8 cellular contexts compared by ENCODE assay signal in the genomic region with DNA sequence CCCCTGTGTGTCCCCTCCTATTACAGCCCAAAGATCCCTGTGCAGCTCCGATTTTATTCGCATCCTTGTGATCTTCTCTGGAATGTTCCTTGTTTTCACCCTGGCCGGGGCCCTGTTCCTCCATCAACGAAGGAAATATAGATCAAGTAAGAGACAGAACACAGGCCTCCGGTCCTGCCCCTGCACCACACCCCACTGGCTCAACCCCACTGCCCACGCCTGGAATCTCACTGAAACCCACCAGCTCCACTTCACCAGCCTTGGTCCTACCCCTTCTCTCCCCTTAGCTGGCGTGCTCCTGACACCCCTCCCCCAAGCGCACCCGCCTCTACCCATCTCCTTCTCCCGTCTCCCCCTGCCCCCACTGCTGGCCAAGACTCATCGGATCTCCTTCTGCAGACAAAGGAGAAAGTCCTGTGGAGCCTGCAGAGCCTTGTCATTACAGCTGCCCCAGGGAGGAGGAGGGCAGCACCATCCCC. TPM values are rescaled to one million over a fixed set of nuclear protein-coding genes. Genes with fewer than 3 reads are reported as not detected.
A peak's percentile ranks its signal among the peaks of the same experiment; 100 is the strongest.
DNase-seq lines count a peak whose midpoint lies in the region; ATAC-seq and TF ChIP-seq lines count a peak whose summit lies in the region.

No MANE protein-coding gene starts in this region.

- H3K4me3 ChIP-seq in OCI-LY1 (ENCODE audit: low read depth, low read length, poor library complexity, severe bottlenecking) (peak overlapping the region; percentile 57), endodermal cell (ENCODE audit: low read length) (peak overlapping the region; percentile 33)

- H3K27ac Mint-ChIP-seq in endodermal cell = peak overlapping the region; percentile 86
- H3K27ac Mint-ChIP-seq in natural killer cell treated with Interleukin-12 subunit alpha and Interleukin-12 subunit beta and Interleukin-15 and Interleukin-18, amount 100 ng/mL, for 72 hours = peak overlapping the region; percentile 100

- DNase-seq in endodermal cell = peak; percentile 88
- DNase-seq in natural killer cell treated with Interleukin-12 subunit alpha and Interleukin-12 subunit beta and Interleukin-15 and Interleukin-18, amount 100 ng/mL, for 72 hours (ENCODE audit: low spot score) = no peak
- no peak for DNase-seq in cerebellar nuclear complex (lab: John Stamatoyannopoulos, UW)
- DNase-seq in NCI-H69 (lab: John Stamatoyannopoulos, UW) = no peak

- peaks cover 59% of the 10 kb centered on the region; the same call in 1 of the 2 replicates for H3K36me3 ChIP-seq in OCI-LY1 (ENCODE audit: insufficient read depth, low read length)
- H3K36me3 ChIP-seq in endodermal cell (ENCODE audit: control insufficient read depth, insufficient read depth, low read length) = no peaks in the 10 kb centered on the region

- H3K36me3 Mint-ChIP-seq in endodermal cell (ENCODE audit: low read depth) = no peaks in the 10 kb centered on the region
- H3K36me3 Mint-ChIP-seq in natural killer cell treated with Interleukin-12 subunit alpha and Interleukin-12 subunit beta and Interleukin-15 and Interleukin-18, amount 100 ng/mL, for 72 hours = peaks cover 11% of the 10 kb centered on the region

- H3K9me3 ChIP-seq in OCI-LY1 (ENCODE audit: low read length) (no peaks in the 10 kb centered on the region), endodermal cell (ENCODE audit: control insufficient read depth, low read length) (no peaks in the 10 kb centered on the region)

- H3K4me2 ChIP-seq in OCI-LY1 (ENCODE audit: low read length) = peak overlapping the region; percentile 68

- H3K27me3 ChIP-seq in OCI-LY1 (ENCODE audit: insufficient read depth, low read length) (no peaks in the 10 kb centered on the region), endodermal cell (ENCODE audit: control insufficient read depth, insufficient read depth, low read length, poor library complexity, severe bottlenecking) (no peaks in the 10 kb centered on the region)

- WGBS in endodermal cell (ENCODE audit: insufficient coverage in 1 of 2, insufficient read length in 1 of 2), 2 experiments = 32 to 43% methylated on average over 5 to 11 of the region's 11 CpGs

- peaks cover 33% of the 10 kb centered on the region for H3K4me1 Mint-ChIP-seq in endodermal cell
- H3K4me1 Mint-ChIP-seq in natural killer cell treated with Interleukin-12 subunit alpha and Interleukin-12 subunit beta and Interleukin-15 and Interleukin-18, amount 100 ng/mL, for 72 hours (ENCODE audit: low read depth in 2 of 2) = peaks cover 34 to 38% of the 10 kb centered on the region in 2 donors

- H3K4me1 ChIP-seq in OCI-LY1 (ENCODE audit: insufficient read depth, low read length, severe bottlenecking) (peaks cover 63% of the 10 kb centered on the region), endodermal cell (ENCODE audit: control insufficient read depth, insufficient read depth, low read length) (peaks cover 16% of the 10 kb centered on the region)

- peaks cover under 1% of the 10 kb centered on the region; the same call in 1 of the 2 replicates for H3K79me2 ChIP-seq in OCI-LY1 (ENCODE audit: insufficient read depth, low read length)

- H3F3A ChIP-seq in OCI-LY1 (ENCODE audit: insufficient read depth, low read length) = no peaks in the 10 kb centered on the region

- no peaks in the 10 kb centered on the region for H3K9me2 ChIP-seq in OCI-LY1 (ENCODE audit: low read depth, low read length)

- TF ChIP-seq CTCF in C4-2B (conservative IDR thresholded peaks at IDR 0.05) (no peak), OCI-LY1 (IDR thresholded peaks at IDR 0.05; ENCODE audit: low read length) (no peak), endodermal cell (conservative IDR thresholded peaks at IDR 0.05) (no peak)

- no peaks in the 10 kb centered on the region for H4K20me1 ChIP-seq in OCI-LY1 (ENCODE audit: insufficient read depth, low read length)

- H3K4me3 Mint-ChIP-seq in endodermal cell = peak overlapping the region; percentile 45
- peak overlapping the region; percentile 100 for H3K4me3 Mint-ChIP-seq in natural killer cell treated with Interleukin-12 subunit alpha and Interleukin-12 subunit beta and Interleukin-15 and Interleukin-18, amount 100 ng/mL, for 72 hours

- no peaks in the 10 kb centered on the region for H3K9me3 Mint-ChIP-seq in endodermal cell
- H3K9me3 Mint-ChIP-seq in natural killer cell treated with Interleukin-12 subunit alpha and Interleukin-12 subunit beta and Interleukin-15 and Interleukin-18, amount 100 ng/mL, for 72 hours = no peaks in the 10 kb centered on the region

- H2AFZ ChIP-seq in OCI-LY1 (ENCODE audit: low read length) = no peak overlapping the region

- no peaks in the 10 kb centered on the region for H3K27me3 Mint-ChIP-seq in endodermal cell (ENCODE audit: insufficient read depth)
- H3K27me3 Mint-ChIP-seq in natural killer cell treated with Interleukin-12 subunit alpha and Interleukin-12 subunit beta and Interleukin-15 and Interleukin-18, amount 100 ng/mL, for 72 hours = no peaks in the 10 kb centered on the region

- H3K9ac ChIP-seq in OCI-LY1 (ENCODE audit: low read length) = peak overlapping the region; percentile 74
- H3K9ac ChIP-seq in endodermal cell (ENCODE audit: extremely low read depth, low read length, poor library complexity, severe bottlenecking) = no peak overlapping the region

- peak; percentile 1 to 9 for ATAC-seq in natural killer cell treated with Interleukin-12 subunit alpha and Interleukin-12 subunit beta and Interleukin-15 and Interleukin-18, amount 100 ng/mL, for 72 hours
- no peak for ATAC-seq in HG03108 (IDR thresholded peaks at IDR 0.05; ENCODE audit: unreplicated experiment)
- ATAC-seq in GM21423 (IDR thresholded peaks at IDR 0.05; ENCODE audit: unreplicated experiment) = no peak

- H3K27ac ChIP-seq in C4-2B = peak overlapping the region; percentile 93
- H3K27ac ChIP-seq in OCI-LY1 (ENCODE audit: low read depth, low read length, poor library complexity, severe bottlenecking) = peak overlapping the region; percentile 99
- peak overlapping the region; percentile 82 for H3K27ac ChIP-seq in endodermal cell (ENCODE audit: low read depth, low read length)

RNA-seq across cellular contexts. Expression of a gene that starts 0.9 kb away (rescaled TPM):
- 1 to 10 TPM in 1 of 2 donors, under 1 TPM in 1; 0.55 to 1.4 TPM for total RNA-seq in endodermal cell
- 0.46 TPM for polyA plus RNA-seq in endodermal cell (2013, experiment 1 of 2)
- polyA plus RNA-seq in endodermal cell (2013, experiment 2 of 2) = 0.41 TPM
- total RNA-seq in natural killer cell treated with Interleukin-12 subunit alpha and Interleukin-12 subunit beta and Interleukin-15 and Interleukin-18, amount 100 ng/mL, for 72 hours = 10 to 100 TPM; 24.6 to 26.3 TPM

RNA-seq across cellular contexts. Expression of a gene that starts 6.2 kb away (rescaled TPM):
- total RNA-seq in endodermal cell = under 1 TPM in 1 of 2 donors, not detected in 1; 0.44 TPM
- polyA plus RNA-seq in endodermal cell (2013, experiment 1 of 2) = not detected
- polyA plus RNA-seq in endodermal cell (2013, experiment 2 of 2) = not detected
- 1 to 10 TPM; 2.1 to 2.2 TPM for total RNA-seq in natural killer cell treated with Interleukin-12 subunit alpha and Interleukin-12 subunit beta and Interleukin-15 and Interleukin-18, amount 100 ng/mL, for 72 hours

RNA-seq across cellular contexts. Expression of a gene that starts 19.6 kb away (rescaled TPM):
- 10 to 100 TPM in 1 of 2 donors, 1 to 10 TPM in 1; 5.6 to 17.8 TPM for total RNA-seq in endodermal cell
- 15.1 TPM for polyA plus RNA-seq in endodermal cell (2013, experiment 1 of 2)
- 12.9 TPM for polyA plus RNA-seq in endodermal cell (2013, experiment 2 of 2)
- total RNA-seq in natural killer cell treated with Interleukin-12 subunit alpha and Interleukin-12 subunit beta and Interleukin-15 and Interleukin-18, amount 100 ng/mL, for 72 hours = 10 to 100 TPM; 24.1 to 36.8 TPM

RNA-seq across cellular contexts. Expression of a gene that starts 42.2 kb away (rescaled TPM):
- 100 to 1,000 TPM; 196 to 450 TPM for total RNA-seq in endodermal cell
- 216 TPM for polyA plus RNA-seq in endodermal cell (2013, experiment 1 of 2)
- 234 TPM for polyA plus RNA-seq in endodermal cell (2013, experiment 2 of 2)
- total RNA-seq in natural killer cell treated with Interleukin-12 subunit alpha and Interleukin-12 subunit beta and Interleukin-15 and Interleukin-18, amount 100 ng/mL, for 72 hours = 100 to 1,000 TPM; 200 to 217 TPM

RNA-seq across cellular contexts. Expression of a gene that starts 43.0 kb away (rescaled TPM):
- 100 to 1,000 TPM in 1 of 2 donors, 10 to 100 TPM in 1; 90.3 to 150 TPM for total RNA-seq in endodermal cell
- 118 TPM for polyA plus RNA-seq in endodermal cell (2013, experiment 1 of 2)
- polyA plus RNA-seq in endodermal cell (2013, experiment 2 of 2) = 118 TPM
- total RNA-seq in natural killer cell treated with Interleukin-12 subunit alpha and Interleukin-12 subunit beta and Interleukin-15 and Interleukin-18, amount 100 ng/mL, for 72 hours = 100 to 1,000 TPM in 1 of 2 donors, 10 to 100 TPM in 1; 73.4 to 131 TPM

Comparison
In these comparisons a context has a peak if more than half of its experiments do, and no peak if none do; other contexts are left out.
1. ATAC-seq: peak in natural killer cell treated with Interleukin-12 subunit alpha and Interleukin-12 subunit beta and Interleukin-15 and Interleukin-18, amount 100 ng/mL, for 72 hours (2 of 2); none in HG03108 (single experiment) and GM21423 (single experiment).
2. RNA of a gene that starts 0.9 kb away (total RNA-seq): 24.6 to 26.3 TPM in natural killer cell treated with Interleukin-12 subunit alpha and Interleukin-12 subunit beta and Interleukin-15 and Interleukin-18, amount 100 ng/mL, for 72 hours; 0.55 to 1.4 TPM in endodermal cell; every median in the first group is over 10 times any median in the second.
3. Peak in every context shown above with its lines, with median percentiles within 50 percentile points of each other: H3K27ac ChIP-seq.